In the genomic region with DNA sequence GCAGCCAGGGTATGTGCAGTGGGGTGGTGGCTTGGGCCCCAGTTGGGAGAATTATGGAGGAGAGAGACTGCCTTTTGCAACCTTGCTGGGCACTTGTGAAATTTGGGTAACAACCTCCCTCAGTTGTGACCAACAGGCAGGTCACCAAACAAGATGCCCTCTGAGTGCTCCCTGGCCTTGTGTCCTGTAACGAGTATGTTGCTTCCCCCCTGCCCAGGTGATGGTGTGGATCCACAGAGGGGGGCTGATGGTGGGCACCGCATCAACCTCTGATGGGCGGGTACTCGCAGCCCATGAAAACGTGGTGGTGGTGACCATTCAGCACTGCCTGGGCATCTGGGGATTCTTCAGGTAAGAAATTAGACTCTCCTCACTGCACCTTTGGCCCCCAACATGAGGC, we compare ENCODE assay signal across 5 cellular contexts.
"Had no signal": no experiment of that assay in that cellular context is flagged by ENCODE, and none has a peak within 500 bp of the region (broad histone marks: within the 10 kb centered on the region; RNA-seq: fewer than 3 reads in every experiment).

No MANE protein-coding gene starts in this region.

- H3K4me3 ChIP-seq: GM23338, K562 had no signal

- DNase-seq: HCEC 1CT, IMR-90 had no signal

- H3K27ac ChIP-seq: HL-60 had no signal

- ATAC-seq: GM23338, K562 had no signal
